Comparison of ENCODE assay signal across 23 cellular contexts in the genomic region with DNA sequence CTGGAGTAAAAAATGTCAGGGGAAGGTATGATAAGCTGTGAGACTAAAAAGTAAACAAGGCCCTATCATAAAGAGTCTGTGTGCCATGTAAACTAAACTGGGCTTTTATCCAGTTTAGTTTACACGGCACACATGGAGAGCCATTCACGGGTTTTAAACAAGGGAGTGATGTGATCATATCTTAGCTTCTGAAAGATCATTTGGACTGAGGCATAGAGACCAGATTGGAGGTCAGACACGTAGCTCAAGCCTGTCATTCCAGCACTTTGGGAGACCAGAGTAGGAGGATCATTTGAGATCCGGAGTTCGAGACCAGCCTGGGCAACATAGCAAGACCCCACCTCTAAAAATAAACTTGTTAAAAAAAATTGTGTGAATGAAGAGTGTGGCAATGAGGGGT. TPM values are rescaled to one million over a fixed set of nuclear protein-coding genes. Genes with fewer than 3 reads are reported as not detected.
"Had no signal": no experiment of that assay in that cellular context is flagged by ENCODE, and none has a peak within 500 bp of the region (broad histone marks: within the 10 kb centered on the region; RNA-seq: fewer than 3 reads in every experiment).

No MANE protein-coding gene starts in this region.

- DNase-seq: activated CD4-positive, alpha-beta T cell treated with anti-CD3 and anti-CD28 coated beads for 4 hours; activated CD4-positive, alpha-beta T cell treated with anti-CD3 and anti-CD28 coated beads, Interleukin-2, amount 50 U/mL, for 48 hours; activated CD4-positive, CD25-positive, alpha-beta regulatory T cell; activated CD8-positive, alpha-beta memory T cell treated with anti-CD3 and anti-CD28 coated beads, Interleukin-2, amount 50 U/mL, for 48 hours; activated naive CD4-positive, alpha-beta T cell treated with Interleukin-2 at 50 U/mL for 16 hours; activated naive CD8-positive, alpha-beta T cell treated with anti-CD3 and anti-CD28 coated beads, Interleukin-2, amount 10 ng/mL, durations not matched to agents 7 days and 5 days; activated T-cell treated with anti-CD3 and anti-CD28 coated beads, Interleukin-2, amount 50 U/mL, for 4 hours; amniotic stem cell; colonic mucosa; esophagus squamous epithelium; gastrocnemius medialis; hypothalamus; mucosa of descending colon; occipital lobe; sigmoid colon; stimulated activated CD4-positive, alpha-beta T cell treated with anti-CD3 and anti-CD28 coated beads, Interleukin-15, amount 100 ng/mL, for 24 hours; stimulated activated naive CD4-positive, alpha-beta T cell; testis; trophoblast cell had no signal

- H3K4me2 ChIP-seq: smooth muscle cell had no signal

- H3K36me3 Mint-ChIP-seq: activated naive CD8-positive, alpha-beta T cell treated with anti-CD3 and anti-CD28 coated beads, Interleukin-2, amount 10 ng/mL, durations not matched to agents 7 days and 5 days; memory B cell had no signal

- H3K4me1 Mint-ChIP-seq: activated naive CD8-positive, alpha-beta T cell treated with anti-CD3 and anti-CD28 coated beads, Interleukin-2, amount 10 ng/mL, durations not matched to agents 7 days and 5 days; memory B cell had no signal

- H3K27me3 ChIP-seq: colonic mucosa, esophagus squamous epithelium, gastrocnemius medialis, sigmoid colon, testis, vagina had no signal

- ATAC-seq: activated T-cell treated with anti-CD3 and anti-CD28 coated beads, Interleukin-2, amount 50 U/mL, for 4 hours; gastrocnemius medialis; mucosa of descending colon had no signal

- H3K36me3 ChIP-seq: colonic mucosa, esophagus squamous epithelium, gastrocnemius medialis, sigmoid colon, vagina had no signal

- H3K27ac Mint-ChIP-seq: activated naive CD8-positive, alpha-beta T cell treated with anti-CD3 and anti-CD28 coated beads, Interleukin-2, amount 10 ng/mL, durations not matched to agents 7 days and 5 days; memory B cell had no signal

- H3K27me3 Mint-ChIP-seq: activated naive CD8-positive, alpha-beta T cell treated with anti-CD3 and anti-CD28 coated beads, Interleukin-2, amount 10 ng/mL, durations not matched to agents 7 days and 5 days had no signal

- H3K4me1 ChIP-seq: colonic mucosa, esophagus squamous epithelium, gastrocnemius medialis, sigmoid colon, testis, vagina had no signal

- FAIRE-seq: bronchial epithelial cell had no signal

- H3K27ac ChIP-seq: colonic mucosa, esophagus squamous epithelium, gastrocnemius medialis, sigmoid colon, testis, vagina had no signal

- H3K4me3 ChIP-seq: colonic mucosa, esophagus squamous epithelium, gastrocnemius medialis, mucosa of descending colon, sigmoid colon, smooth muscle cell, testis, vagina had no signal

- H3K4me3 Mint-ChIP-seq: activated naive CD8-positive, alpha-beta T cell treated with anti-CD3 and anti-CD28 coated beads, Interleukin-2, amount 10 ng/mL, durations not matched to agents 7 days and 5 days; activated T-cell treated with anti-CD3 and anti-CD28 coated beads, Interleukin-2, amount 50 U/mL, for 4 hours; memory B cell had no signal

- H3K9me3 Mint-ChIP-seq: activated naive CD8-positive, alpha-beta T cell treated with anti-CD3 and anti-CD28 coated beads, Interleukin-2, amount 10 ng/mL, durations not matched to agents 7 days and 5 days; activated T-cell treated with anti-CD3 and anti-CD28 coated beads, Interleukin-2, amount 50 U/mL, for 4 hours; memory B cell had no signal

- H3K9me3 ChIP-seq: colonic mucosa, esophagus squamous epithelium, gastrocnemius medialis, mucosa of descending colon, sigmoid colon, testis, vagina had no signal

RNA-seq across cellular contexts. Expression of a gene that starts 50.1 kb away (rescaled TPM):
- total RNA-seq: activated T-cell treated with anti-CD3 and anti-CD28 coated beads, Interleukin-2, amount 50 U/mL, for 4 hours had no signal
